ENCODE assay signal across 9 cellular contexts in genomic region chr16:2755158-2755557, GRCh38. TPM values are rescaled to one million over a fixed set of nuclear protein-coding genes. Genes with fewer than 3 reads are reported as not detected.
DNase-seq lines count a peak whose midpoint lies in the region; ATAC-seq, FAIRE-seq and TF ChIP-seq lines count a peak whose summit lies in the region.
"Had no signal": no experiment of that assay in that cellular context is flagged by ENCODE, and none has a peak within 500 bp of the region (broad histone marks: within the 10 kb centered on the region; RNA-seq: fewer than 3 reads in every experiment).

No MANE protein-coding gene starts in this region.

- TF ChIP-seq POLR2A in H54 (IDR thresholded peaks at IDR 0.05; ENCODE audit: low read depth, low read length) = no peak

- H3K27ac ChIP-seq in endodermal cell (ENCODE audit: low read depth, low read length) = no peak overlapping the region
- H3K27ac ChIP-seq in pancreas = no peak overlapping the region

- H3K4me3 Mint-ChIP-seq in Caco-2 (ENCODE audit: unreplicated experiment) (peak overlapping the region; percentile 78), endodermal cell (peak overlapping the region; percentile 94)

- POLR2A ChIA-PET in Caco-2 (lab: Charles Lee) = no interaction called here

- no peak for ATAC-seq in pancreas
- ATAC-seq in HG02759 (IDR thresholded peaks at IDR 0.05; ENCODE audit: unreplicated experiment) = no peak
- ATAC-seq in GM18909 (IDR thresholded peaks at IDR 0.05; ENCODE audit: poor library complexity, unreplicated experiment) = no peak

- H3K9me3 Mint-ChIP-seq in Caco-2 (ENCODE audit: unreplicated experiment) = no peaks in the 10 kb centered on the region
- H3K9me3 Mint-ChIP-seq in endodermal cell = no peaks in the 10 kb centered on the region

- FAIRE-seq in pancreas (lab: Jason Lieb, UNC) (no peak), H54 (lab: Jason Lieb, UNC) (no peak)

- no TSS peak for BruUV-seq in Caco-2 (replicated peaks; lab: Mats Ljungman, UMichigan)

- H3K36me3 ChIP-seq in Caco-2 (ENCODE audit: control insufficient read depth, insufficient read depth, low read length) (peaks cover 7% of the 10 kb centered on the region), NT2/D1 (ENCODE audit: insufficient read depth, insufficient read length, low read length) (peaks cover 67% of the 10 kb centered on the region), endodermal cell (ENCODE audit: control insufficient read depth, insufficient read depth, low read length) (peaks cover 56% of the 10 kb centered on the region), pancreas (peaks cover 3 to 32% (median 32%) of the 10 kb centered on the region in 3 donors)

- no peaks in the 10 kb centered on the region for H3K27me3 Mint-ChIP-seq in Caco-2 (ENCODE audit: insufficient read depth, unreplicated experiment)
- no peaks in the 10 kb centered on the region for H3K27me3 Mint-ChIP-seq in endodermal cell (ENCODE audit: insufficient read depth)

- no peak for DNase-seq in Caco-2
- DNase-seq in NT2/D1 (ENCODE audit: low read depth, low spot score) = no peak
- no peak for DNase-seq in endodermal cell
- DNase-seq in pancreas = no peak
- DNase-seq in activated gamma-delta T cell treated with Interleukin-2 at 50 U/mL for 16 hours = no peak
- no peak for DNase-seq in H54 (ENCODE audit: insufficient read length, low spot score)
- DNase-seq: NCI-H226 had no signal

- H3K27me3 ChIP-seq in Caco-2 (replicated peaks; ENCODE audit: control insufficient read depth, insufficient read depth, low read length) = no peaks in the 10 kb centered on the region
- no peaks in the 10 kb centered on the region for H3K27me3 ChIP-seq in NT2/D1 (ENCODE audit: insufficient read depth, insufficient read length)
- no peaks in the 10 kb centered on the region for H3K27me3 ChIP-seq in endodermal cell (ENCODE audit: control insufficient read depth, insufficient read depth, low read length, poor library complexity, severe bottlenecking)
- H3K27me3 ChIP-seq in pancreas = no peaks in the 10 kb centered on the region

- H3K36me3 Mint-ChIP-seq in Caco-2 (ENCODE audit: insufficient read depth, unreplicated experiment) (peaks cover 93% of the 10 kb centered on the region), endodermal cell (ENCODE audit: low read depth) (peaks cover 68% of the 10 kb centered on the region)

- H3K4me3 ChIP-seq in Caco-2 (ENCODE audit: low read depth, low read length) (no peak overlapping the region), NT2/D1 (ENCODE audit: insufficient read length, low read depth) (peak overlapping the region; percentile 12), endodermal cell (ENCODE audit: low read length) (peak overlapping the region; percentile 94), pancreas (peak overlapping the region in 3 of 4 donors; percentile 52 to 95 (median 58))

- H3K9ac ChIP-seq in NT2/D1 (ENCODE audit: insufficient read length, low read depth) (peak overlapping the region; percentile 27), endodermal cell (ENCODE audit: extremely low read depth, low read length, poor library complexity, severe bottlenecking) (peak overlapping the region; percentile 93)

- CTCF ChIA-PET in Caco-2 (lab: Charles Lee) = no interaction called here

- H3K9me3 ChIP-seq in Caco-2 (no peaks in the 10 kb centered on the region), NT2/D1 (ENCODE audit: insufficient read depth, low read length) (no peaks in the 10 kb centered on the region; the same call in 1 of the 2 replicates), endodermal cell (ENCODE audit: control insufficient read depth, low read length) (peaks cover 10% of the 10 kb centered on the region), pancreas (no peaks in the 10 kb centered on the region)

- H3K4me1 Mint-ChIP-seq in Caco-2 (ENCODE audit: low read depth, unreplicated experiment) = peaks cover 37% of the 10 kb centered on the region
- H3K4me1 Mint-ChIP-seq in endodermal cell = peaks cover 26% of the 10 kb centered on the region

- TF ChIP-seq CTCF in Caco-2 (IDR thresholded peaks at IDR 0.05; ENCODE audit: insufficient read depth in 1 of 2, low read depth in 1 of 2, low read length in 1 of 2, severe bottlenecking in 1 of 2, unreplicated experiment in 1 of 2) = no peak
- TF ChIP-seq CTCF in endodermal cell (conservative IDR thresholded peaks at IDR 0.05) = no peak
- no peak for TF ChIP-seq CTCF in pancreas (IDR thresholded peaks at IDR 0.05)

- peaks cover 8% of the 10 kb centered on the region; the same call in 1 of the 2 replicates for H3K4me1 ChIP-seq in Caco-2
- H3K4me1 ChIP-seq in NT2/D1 (ENCODE audit: insufficient read depth, insufficient read length) = peaks cover 8% of the 10 kb centered on the region
- no peaks in the 10 kb centered on the region for H3K4me1 ChIP-seq in endodermal cell (ENCODE audit: control insufficient read depth, insufficient read depth, low read length)
- peaks cover 10 to 23% (median 20%) of the 10 kb centered on the region in 3 donors for H3K4me1 ChIP-seq in pancreas

- intact Hi-C loops in Caco-2 (cut with micrococcal nuclease; ENCODE audit: unreplicated experiment) = no loop called here
- intact Hi-C loops in pancreas (cut with DNase I) = no loop called here

- H3K27ac Mint-ChIP-seq in Caco-2 (ENCODE audit: unreplicated experiment) (peak overlapping the region; percentile 21), endodermal cell (peak overlapping the region; percentile 97)

- 76 to 81% methylated on average over 3 of the region's 3 CpGs for WGBS in endodermal cell (ENCODE audit: insufficient coverage in 1 of 2, insufficient read length in 1 of 2), 2 experiments
- 8% methylated on average over 3 of the region's 3 CpGs for WGBS in pancreas, 2 donors

RNA-seq across cellular contexts. Expression of gene SRRM2, which starts 2.7 kb away (rescaled TPM):
- total RNA-seq in Caco-2 (2022) = 332 and 382 TPM in 2 replicates
- total RNA-seq in endodermal cell = 100 to 1,000 TPM; 843 to 876 TPM
- 625 TPM for polyA plus RNA-seq in endodermal cell (2013, experiment 1 of 2)
- polyA plus RNA-seq in endodermal cell (2013, experiment 2 of 2) = 517 TPM
- 100 to 1,000 TPM; 244 to 448 (median 301) TPM for total RNA-seq in pancreas
- polyA plus RNA-seq in pancreas = 1,000 to 10,000 TPM in 1 of 2 donors, 100 to 1,000 TPM in 1; 850 to 1,932 TPM

RNA-seq across cellular contexts. Expression of gene ELOB, which starts 21.9 kb away (rescaled TPM):
- total RNA-seq in Caco-2 (2022) (175 and 184 TPM in 2 replicates), endodermal cell (100 to 1,000 TPM; 264 to 272 TPM), pancreas (100 to 1,000 TPM in 2 of 6 donors, 10 to 100 TPM in 4; 69.9 to 107 (median 95.0) TPM)
- polyA plus RNA-seq in endodermal cell (2013, experiment 1 of 2) = 227 TPM
- polyA plus RNA-seq in endodermal cell (2013, experiment 2 of 2) = 216 TPM
- 100 to 1,000 TPM; 157 to 318 TPM for polyA plus RNA-seq in pancreas

RNA-seq across cellular contexts. Expression of gene PRSS33, which starts 32.2 kb away (rescaled TPM):
- total RNA-seq in Caco-2 (2022) = not detected in 2 replicates
- under 1 TPM in 1 of 2 donors, not detected in 1; 0.35 TPM for total RNA-seq in endodermal cell
- 0.36 TPM for polyA plus RNA-seq in endodermal cell (2013, experiment 1 of 2)
- polyA plus RNA-seq in endodermal cell (2013, experiment 2 of 2) = 0.41 TPM
- total RNA-seq in pancreas = not detected
- polyA plus RNA-seq in pancreas = under 1 TPM in 1 of 2 donors, not detected in 1; 0.05 TPM

RNA-seq across cellular contexts. Expression of gene PRSS27, which starts 35.1 kb away (rescaled TPM):
- total RNA-seq in Caco-2 (2022) = 0.72 and 1.1 TPM in 2 replicates
- 1 to 10 TPM; 3.7 to 4.2 TPM for total RNA-seq in endodermal cell
- polyA plus RNA-seq in endodermal cell (2013, experiment 1 of 2) = 4.2 TPM
- 2.7 TPM for polyA plus RNA-seq in endodermal cell (2013, experiment 2 of 2)
- total RNA-seq in pancreas = under 1 TPM; 0.22 to 0.69 (median 0.50) TPM
- polyA plus RNA-seq in pancreas = 1 to 10 TPM; 2.0 to 2.1 TPM

RNA-seq across cellular contexts. Expression of gene PRSS41, which starts 43.1 kb away (rescaled TPM):
- total RNA-seq in Caco-2 (2022) (not detected in 2 replicates), endodermal cell (not detected), pancreas (not detected)
- not detected for polyA plus RNA-seq in endodermal cell (2013, experiment 1 of 2)
- not detected for polyA plus RNA-seq in endodermal cell (2013, experiment 2 of 2)
- polyA plus RNA-seq in pancreas = not detected
